In the genomic region with DNA sequence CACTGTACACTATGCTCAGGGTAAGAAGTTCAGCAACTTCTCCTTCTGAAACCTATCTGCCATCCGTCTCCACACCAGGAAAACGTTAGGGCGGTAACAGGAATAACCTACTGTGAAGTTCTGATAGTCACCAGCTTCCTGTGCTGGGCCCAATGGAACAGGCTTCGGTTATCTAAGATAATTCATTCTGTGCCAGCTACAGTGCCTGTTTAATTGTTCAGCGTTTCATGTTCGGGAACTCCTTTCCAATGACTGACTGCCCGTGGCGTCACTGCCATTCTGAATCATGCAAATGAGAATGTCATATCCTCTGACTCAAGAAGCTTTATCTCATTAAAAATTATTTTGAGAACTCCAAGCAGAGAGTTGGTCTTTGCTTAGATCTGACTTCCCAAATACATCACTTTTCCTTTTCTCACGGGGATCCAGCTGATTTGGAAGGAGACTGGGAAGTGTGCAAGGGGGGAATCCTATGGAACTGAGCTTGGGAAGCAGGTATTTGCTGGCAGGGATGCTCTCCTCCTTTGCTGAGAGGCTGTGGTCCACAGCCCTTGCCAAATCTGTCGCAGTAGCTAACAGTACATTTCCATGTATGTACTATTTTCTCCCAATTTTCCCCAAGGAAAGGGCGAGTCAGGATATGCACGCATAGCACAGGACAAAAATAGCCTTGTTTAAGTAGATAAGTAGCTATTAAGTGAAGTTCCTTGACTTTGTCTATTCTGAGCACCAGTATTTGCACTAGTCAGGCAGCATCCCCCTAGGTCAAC, we compare ENCODE assay signal across 10 cellular contexts.
DNase-seq lines count a peak whose midpoint lies in the region; TF ChIP-seq lines count a peak whose summit lies in the region.
"Had no signal": no experiment of that assay in that cellular context is flagged by ENCODE, and none has a peak within 500 bp of the region (broad histone marks: within the 10 kb centered on the region; RNA-seq: fewer than 3 reads in every experiment).

No MANE protein-coding gene starts in this region.

- H3K4me3 ChIP-seq in coronary artery: peak overlapping the region; percentile 11

- DNase-seq in stimulated activated CD4-positive, alpha-beta T cell treated with anti-CD3 and anti-CD28 coated beads, Interleukin-1b, Interleukin-23, amount 100 ng/mL, for 48 hours: peak; percentile 32
- no peak for DNase-seq in stimulated activated CD4-positive, alpha-beta T cell treated with anti-CD3 and anti-CD28 coated beads, Interleukin-4, amount 100 ng/mL, for 4 hours
- peak; percentile 85 for DNase-seq in coronary artery (ENCODE audit: low spot score)
- peak; percentile 12 for DNase-seq in kidney tubule cell (ENCODE audit: low spot score)
- no peak for DNase-seq in DMS 273 (lab: John Stamatoyannopoulos, UW; ENCODE audit: unreplicated experiment)
- DNase-seq in NCI-H526 (lab: John Stamatoyannopoulos, UW): no peak
- no peak for DNase-seq in retina
- DNase-seq in activated CD4-positive, CD25-positive, alpha-beta regulatory T cell (lab: John Stamatoyannopoulos, UW): no peak
- DNase-seq: dorsolateral prefrontal cortex; NK-92 treated with Interleukin-12 subunit alpha and Interleukin-12 subunit beta, amount 100 ng/mL, for 24 hours had no signal

- no peak for TF ChIP-seq CTCF in coronary artery (IDR thresholded peaks at IDR 0.05)

- H3K27ac ChIP-seq in coronary artery: peak overlapping the region; percentile 81 to 85

Comparison
In these comparisons a context has a peak if more than half of its experiments do, and no peak if none do; other contexts are left out.
1. DNase-seq: peak in stimulated activated CD4-positive, alpha-beta T cell treated with anti-CD3 and anti-CD28 coated beads, Interleukin-1b, Interleukin-23, amount 100 ng/mL, for 48 hours (single experiment), coronary artery (single experiment) and kidney tubule cell (single experiment); none in stimulated activated CD4-positive, alpha-beta T cell treated with anti-CD3 and anti-CD28 coated beads, Interleukin-4, amount 100 ng/mL, for 4 hours (0 of 2), DMS 273 (single experiment), NCI-H526 (0 of 2), retina (single experiment) and activated CD4-positive, CD25-positive, alpha-beta regulatory T cell (0 of 4).